Comparison of ENCODE assay signal across 8 cellular contexts in genomic region chr1:161185732-161186311, GRCh38. TPM values are rescaled to one million over a fixed set of nuclear protein-coding genes. Genes with fewer than 3 reads are reported as not detected.
DNase-seq lines count a peak whose midpoint lies in the region; ATAC-seq and TF ChIP-seq lines count a peak whose summit lies in the region.

No MANE protein-coding gene starts in this region.

- TF ChIP-seq CTCF in left lung (IDR thresholded peaks at IDR 0.05) (no peak), H9 (conservative IDR thresholded peaks at IDR 0.05) (no peak)

- H4K5ac ChIP-seq in H9 (ENCODE audit: insufficient read length, low read depth, low read length) = no peak overlapping the region

- H3K27me3 ChIP-seq in left lung (peaks cover 0 to under 1% of the 10 kb centered on the region in 2 donors), H9 (ENCODE audit: insufficient read depth, low read length) (no peaks in the 10 kb centered on the region)

- H4K8ac ChIP-seq in H9 (replicated peaks; ENCODE audit: insufficient read length, low read depth, low read length) = no peak overlapping the region

- no peaks in the 10 kb centered on the region for H3K23me2 ChIP-seq in H9 (ENCODE audit: insufficient read length, low read depth, low read length, poor library complexity, severe bottlenecking)

- no peak overlapping the region for H3T11ph ChIP-seq in H9 (ENCODE audit: low read length)

- no CpG with 5 or more reads among the region's 2 CpGs for WGBS in H9 (ENCODE audit: extremely low coverage, insufficient read length, low lambda C conversion rate)

- H3K4me1 Mint-ChIP-seq in H9 = peaks cover 4 to 10% of the 10 kb centered on the region in 2 experiments; a peak in 3 of 4 replicates

- ATAC-seq in GM19023 (IDR thresholded peaks at IDR 0.05; ENCODE audit: unreplicated experiment) (peak; percentile 16), HG03025 (IDR thresholded peaks at IDR 0.05; ENCODE audit: low FRiP score, unreplicated experiment) (peak; percentile 24), left lung (peak; percentile 54), GM21786 (IDR thresholded peaks at IDR 0.05; ENCODE audit: unreplicated experiment) (no peak)

- no peaks in the 10 kb centered on the region; a peak in 1 of 7 replicates for H3K36me3 Mint-ChIP-seq in H9 (ENCODE audit: insufficient read depth in 1 of 3, low read depth in 3 of 3)

- H3K9me3 Mint-ChIP-seq in H9 = no peaks in the 10 kb centered on the region

- H2BK20ac ChIP-seq in H9 (ENCODE audit: low read depth, low read length, poor library complexity, severe bottlenecking) = no peak overlapping the region

- H3K9me3 ChIP-seq in left lung (no peaks in the 10 kb centered on the region), H9 (ENCODE audit: control insufficient read depth, low read depth, low read length) (no peaks in the 10 kb centered on the region)

- H4K20me1 ChIP-seq in H9 (ENCODE audit: control insufficient read depth, insufficient read depth, insufficient read length) = peaks cover 3% of the 10 kb centered on the region

- no peaks in the 10 kb centered on the region for H3K79me2 ChIP-seq in H9 (ENCODE audit: insufficient read depth, low read length)

- H3K27ac ChIP-seq in left lung (peak overlapping the region; percentile 78 to 85), H9 (ENCODE audit: insufficient read length, low read depth, low read length) (no peak overlapping the region)

- H2BK5ac ChIP-seq in H9 (ENCODE audit: insufficient read length, low read length) = no peak overlapping the region

- no peak overlapping the region for H3K18ac ChIP-seq in H9 (ENCODE audit: insufficient read length, low read depth, low read length)

- H3K14ac ChIP-seq in H9 (ENCODE audit: insufficient read depth, low read length) = no peak overlapping the region

- H2BK15ac ChIP-seq in H9 (ENCODE audit: low read depth, low read length) = no peak overlapping the region

- H3K56ac ChIP-seq in H9 (ENCODE audit: insufficient read length, low read depth, low read length) = no peak overlapping the region

- H3K79me1 ChIP-seq in H9 (ENCODE audit: insufficient read depth, low read depth, low read length, poor library complexity, severe bottlenecking) = no peaks in the 10 kb centered on the region

- H3K4ac ChIP-seq in H9 (ENCODE audit: low read depth, low read length) = no peak overlapping the region

- no peak overlapping the region for H2BK120ac ChIP-seq in H9 (ENCODE audit: low read depth, low read length, poor library complexity, severe bottlenecking)

- H3K27me3 Mint-ChIP-seq in H9 (ENCODE audit: low read depth) = peaks cover 2% of the 10 kb centered on the region; the same call in 1 of the 2 replicates

- no peak overlapping the region for H4K91ac ChIP-seq in H9 (ENCODE audit: insufficient read length, low read depth, low read length)

- H2BK12ac ChIP-seq in H9 (ENCODE audit: insufficient read length, low read depth, low read length) = no peak overlapping the region

- H3K4me3 Mint-ChIP-seq in H9 = no peak overlapping the region

- H3K4me1 ChIP-seq in left lung = peaks cover 5 to 73% of the 10 kb centered on the region in 2 donors
- no peaks in the 10 kb centered on the region for H3K4me1 ChIP-seq in H9 (ENCODE audit: insufficient read depth, low read length)

- H3K27ac Mint-ChIP-seq in H9 = no peak overlapping the region; a peak in 1 of 7 replicates

- DNase-seq in UCSD-AML1 (lab: John Stamatoyannopoulos, UW; ENCODE audit: unreplicated experiment) (peak; percentile 37), left lung (peak in 1 of 2 donors; percentile 42), NCI-H187 (lab: John Stamatoyannopoulos, UW) (no peak), H9 (no peak), NCI-H187 treated with DMSO at 0.1 percent for 48 hours (lab: John Stamatoyannopoulos, UW) (no peak)

- H3K36me3 ChIP-seq in left lung = peaks cover 0 to 4% of the 10 kb centered on the region in 2 donors

- H3K4me2 ChIP-seq in H9 (ENCODE audit: insufficient read depth, insufficient read length, low read length) = no peak overlapping the region

- no peak overlapping the region for H2AFZ ChIP-seq in H9 (ENCODE audit: low read length)

- no peak overlapping the region for H3K4me3 ChIP-seq in left lung

- intact Hi-C loops in left lung (cut with DNase I) = no loop called here

- no peak overlapping the region for H3K23ac ChIP-seq in H9 (ENCODE audit: insufficient read length, low read depth, low read length)

- no peak overlapping the region for H2AK5ac ChIP-seq in H9 (ENCODE audit: insufficient read length, low read length)

- no peak overlapping the region for H3K9ac ChIP-seq in H9 (ENCODE audit: extremely low read depth, insufficient read length, low read length)

RNA-seq across cellular contexts. Expression of gene B4GALT3, which starts 8.5 kb away (rescaled TPM):
- 10 to 100 TPM; 35.3 to 35.8 TPM for total RNA-seq in left lung
- total RNA-seq in H9 (2021) = 31.8 and 33.1 TPM in 2 replicates

RNA-seq across cellular contexts. Expression of gene ADAMTS4, which starts 13.0 kb away (rescaled TPM):
- 10 to 100 TPM; 13.4 to 15.4 TPM for total RNA-seq in left lung
- total RNA-seq in H9 (2021) = 7.0 and 9.1 TPM in 2 replicates

RNA-seq across cellular contexts. Expression of gene NDUFS2, which starts 16.3 kb away (rescaled TPM):
- total RNA-seq in left lung (10 to 100 TPM; 67.7 to 78.6 TPM), H9 (2021) (80.3 and 84.5 TPM in 2 replicates)

RNA-seq across cellular contexts. Expression of gene PPOX, which starts 19.6 kb away (rescaled TPM):
- total RNA-seq in left lung (10 to 100 TPM; 15.2 to 18.7 TPM), H9 (2021) (33.4 and 39.8 TPM in 2 replicates)

RNA-seq across cellular contexts. Expression of gene USP21, which starts 26.5 kb away (rescaled TPM):
- 10 to 100 TPM; 24.1 to 25.8 TPM for total RNA-seq in left lung
- 17.9 and 18.4 TPM in 2 replicates for total RNA-seq in H9 (2021)
